18 cellular contexts compared by ENCODE assay signal in genomic region chr3:64063207-64063981, GRCh38. TPM values are rescaled to one million over a fixed set of nuclear protein-coding genes. Genes with fewer than 3 reads are reported as not detected.
A peak's percentile ranks its signal among the peaks of the same experiment; 100 is the strongest.
DNase-seq lines count a peak whose midpoint lies in the region; ATAC-seq and TF ChIP-seq lines count a peak whose summit lies in the region.
"Had no signal": no experiment of that assay in that cellular context is flagged by ENCODE, and none has a peak within 500 bp of the region (broad histone marks: within the 10 kb centered on the region; RNA-seq: fewer than 3 reads in every experiment).

No MANE protein-coding gene starts in this region.

- ATAC-seq in WTC11 (0 out of 2 replicates have a peak, but pooled peaks have one; percentile 44), HG02840 (IDR thresholded peaks at IDR 0.05; ENCODE audit: low FRiP score, unreplicated experiment) (no peak), gastrocnemius medialis (no peak)

- H3K4me1 Mint-ChIP-seq in Caco-2 (ENCODE audit: low read depth, unreplicated experiment) = peaks cover 24% of the 10 kb centered on the region
- H3K4me1 Mint-ChIP-seq in WTC11 = peaks cover 26% of the 10 kb centered on the region
- H3K4me1 Mint-ChIP-seq in activated naive CD4-positive, alpha-beta T cell treated with anti-CD3 and anti-CD28 coated beads for 36 hours (ENCODE audit: low read depth) = no peaks in the 10 kb centered on the region

- H3K9me3 ChIP-seq in Caco-2 (no peaks in the 10 kb centered on the region), HUES48 (ENCODE audit: control insufficient read depth, insufficient read depth, low read length) (no peaks in the 10 kb centered on the region), gastrocnemius medialis (no peaks in the 10 kb centered on the region)
- H3K9me3 ChIP-seq: ascending aorta, prostate gland, SJCRH30 had no signal

- TF ChIP-seq CTCF in Caco-2 (IDR thresholded peaks at IDR 0.05; ENCODE audit: insufficient read depth in 1 of 2, low read depth in 1 of 2, low read length in 1 of 2, severe bottlenecking in 1 of 2, unreplicated experiment in 1 of 2) (no peak), WTC11 (IDR thresholded peaks at IDR 0.05) (no peak), fibroblast of the aortic adventitia (IDR thresholded peaks at IDR 0.05; ENCODE audit: insufficient read depth, low read length) (no peak), gastrocnemius medialis (IDR thresholded peaks at IDR 0.05 in 4 of 5, conservative IDR thresholded peaks at IDR 0.05 in 1 of 5) (no peak)

- TF ChIP-seq POLR2A in gastrocnemius medialis (IDR thresholded peaks at IDR 0.05) = no peak

- H3K36me3 Mint-ChIP-seq in Caco-2 (ENCODE audit: insufficient read depth, unreplicated experiment) (no peaks in the 10 kb centered on the region), WTC11 (no peaks in the 10 kb centered on the region)
- no peaks in the 10 kb centered on the region for H3K36me3 Mint-ChIP-seq in activated naive CD4-positive, alpha-beta T cell treated with anti-CD3 and anti-CD28 coated beads for 36 hours (ENCODE audit: low read depth)

- H3K27ac Mint-ChIP-seq in Caco-2 (ENCODE audit: unreplicated experiment) (peak overlapping the region; percentile 74), WTC11 (peak overlapping the region; percentile 5; the same call in 1 of the 2 replicates)
- H3K27ac Mint-ChIP-seq in activated naive CD4-positive, alpha-beta T cell treated with anti-CD3 and anti-CD28 coated beads for 36 hours = no peak overlapping the region

- CTCF ChIA-PET in Caco-2 (lab: Charles Lee) = no interaction called here
- CTCF ChIA-PET in WTC11 (lab: Charles Lee) = interaction anchor here (1.1 kb wide), 1 partner anchor 14 kb away, joined by 3 read pairs; no protein-coding TSS in a partner anchor
- CTCF ChIA-PET in activated naive CD4-positive, alpha-beta T cell treated with anti-CD3 and anti-CD28 coated beads for 36 hours (lab: Charles Lee) = no interaction called here

- POLR2A ChIA-PET in Caco-2 (lab: Charles Lee) = no interaction called here
- POLR2A ChIA-PET in WTC11 (lab: Charles Lee) = no interaction called here

- no peaks in the 10 kb centered on the region for H3K27me3 Mint-ChIP-seq in Caco-2 (ENCODE audit: insufficient read depth, unreplicated experiment)
- peaks cover 38% of the 10 kb centered on the region for H3K27me3 Mint-ChIP-seq in WTC11 (ENCODE audit: low read depth)
- H3K27me3 Mint-ChIP-seq in activated naive CD4-positive, alpha-beta T cell treated with anti-CD3 and anti-CD28 coated beads for 36 hours (ENCODE audit: low read depth) = peaks cover 34% of the 10 kb centered on the region

- H3K27ac ChIP-seq in HUES48 (ENCODE audit: low read depth, low read length) (peak overlapping the region; percentile 71), gastrocnemius medialis (peak overlapping the region in 2 of 4 donors; percentile 8 to 16)
- H3K27ac ChIP-seq: ascending aorta, prostate gland, SJCRH30 had no signal

- intact Hi-C loops in Caco-2 (cut with micrococcal nuclease; ENCODE audit: unreplicated experiment) (no loop called here), gastrocnemius medialis (cut with DNase I; ENCODE audit: low total_unique reads) (no loop called here)
- intact Hi-C loops in activated naive CD4-positive, alpha-beta T cell treated with anti-CD3 and anti-CD28 coated beads for 36 hours (cut with micrococcal nuclease) = no loop called here

- H3K27me3 ChIP-seq in Caco-2 (replicated peaks; ENCODE audit: control insufficient read depth, insufficient read depth, low read length) (no peaks in the 10 kb centered on the region), HUES48 (ENCODE audit: control insufficient read depth, insufficient read depth, low read length) (peaks cover 6% of the 10 kb centered on the region; the same call in 1 of the 2 replicates), gastrocnemius medialis (no peaks in the 10 kb centered on the region)
- H3K27me3 ChIP-seq: ascending aorta, SJCRH30 had no signal

- peaks cover 29% of the 10 kb centered on the region for H3K4me1 ChIP-seq in Caco-2
- H3K4me1 ChIP-seq in HUES48 (ENCODE audit: control insufficient read depth, insufficient read depth, low read length) = peaks cover 30% of the 10 kb centered on the region
- peaks cover 6% of the 10 kb centered on the region in 2 donors for H3K4me1 ChIP-seq in gastrocnemius medialis
- H3K4me1 ChIP-seq: ascending aorta, prostate gland had no signal

- in situ Hi-C loops in gastrocnemius medialis (cut with MboI; ENCODE audit: low sequenced_read_pairs in 4 of 4) = no loop called here

- no peak overlapping the region for H3K9ac ChIP-seq in HUES48 (ENCODE audit: low read depth, low read length)

- H3K36me3 ChIP-seq in Caco-2 (ENCODE audit: control insufficient read depth, insufficient read depth, low read length) = no peaks in the 10 kb centered on the region
- no peaks in the 10 kb centered on the region for H3K36me3 ChIP-seq in HUES48 (ENCODE audit: control insufficient read depth, insufficient read depth, low read length)
- no peaks in the 10 kb centered on the region for H3K36me3 ChIP-seq in gastrocnemius medialis
- H3K36me3 ChIP-seq: ascending aorta, HAP-1, prostate gland, SJCRH30 had no signal

- BruUV-seq in Caco-2 (replicated peaks; lab: Mats Ljungman, UMichigan) = no TSS peak

- H3K4me3 Mint-ChIP-seq in Caco-2 (ENCODE audit: unreplicated experiment) (peak overlapping the region; percentile 27), WTC11 (no peak overlapping the region; the same call in 1 of the 2 replicates)
- H3K4me3 Mint-ChIP-seq in activated naive CD4-positive, alpha-beta T cell treated with anti-CD3 and anti-CD28 coated beads for 36 hours = no peak overlapping the region

- DNase-seq in Caco-2 (peak in 1 of 2 experiments; percentile 26), WTC11 (ENCODE audit: low spot score) (no peak), fibroblast of the aortic adventitia (ENCODE audit: low read depth) (peak; percentile 72), ureter (ENCODE audit: low spot score) (no peak), gastrocnemius medialis (no peak)
- no peak for DNase-seq in activated naive CD4-positive, alpha-beta T cell treated with anti-CD3 and anti-CD28 coated beads for 36 hours
- DNase-seq: activated CD4-positive, alpha-beta T cell treated with anti-CD3 and anti-CD28 coated beads for 4 hours; activated naive CD4-positive, alpha-beta T cell treated with anti-CD3 and anti-CD28 coated beads, Interleukin-2, amount 50 U/mL, for 16 hours; effector CD8-positive, alpha-beta T cell; KBM-7; NCI-H187; SJCRH30; substantia nigra had no signal

- H3K9me3 Mint-ChIP-seq in Caco-2 (ENCODE audit: unreplicated experiment) (peaks cover 6% of the 10 kb centered on the region), WTC11 (no peaks in the 10 kb centered on the region)
- no peaks in the 10 kb centered on the region for H3K9me3 Mint-ChIP-seq in activated naive CD4-positive, alpha-beta T cell treated with anti-CD3 and anti-CD28 coated beads for 36 hours

- no peak overlapping the region for H3K4me3 ChIP-seq in Caco-2 (ENCODE audit: low read depth, low read length)
- peak overlapping the region; percentile 1; the same call in 1 of the 2 replicates for H3K4me3 ChIP-seq in HUES48 (ENCODE audit: low read depth, low read length)
- H3K4me3 ChIP-seq in fibroblast of the aortic adventitia (ENCODE audit: low read depth, low read length) = no peak overlapping the region
- H3K4me3 ChIP-seq in gastrocnemius medialis = no peak overlapping the region
- H3K4me3 ChIP-seq: ascending aorta, HAP-1, prostate gland, SJCRH30 had no signal

TF ChIP-seq in WTC11, 78 proteins besides CTCF, POLR2A, EP300 and RAD21 (continues in another document):
- TF ChIP-seq NFYB (CRISPR knock-in tag; conservative IDR thresholded peaks at IDR 0.05; ENCODE audit: low read depth) (no peak), ZNF416 (CRISPR knock-in tag; IDR thresholded peaks at IDR 0.05) (no peak)
- TF ChIP-seq, protein P1, sequence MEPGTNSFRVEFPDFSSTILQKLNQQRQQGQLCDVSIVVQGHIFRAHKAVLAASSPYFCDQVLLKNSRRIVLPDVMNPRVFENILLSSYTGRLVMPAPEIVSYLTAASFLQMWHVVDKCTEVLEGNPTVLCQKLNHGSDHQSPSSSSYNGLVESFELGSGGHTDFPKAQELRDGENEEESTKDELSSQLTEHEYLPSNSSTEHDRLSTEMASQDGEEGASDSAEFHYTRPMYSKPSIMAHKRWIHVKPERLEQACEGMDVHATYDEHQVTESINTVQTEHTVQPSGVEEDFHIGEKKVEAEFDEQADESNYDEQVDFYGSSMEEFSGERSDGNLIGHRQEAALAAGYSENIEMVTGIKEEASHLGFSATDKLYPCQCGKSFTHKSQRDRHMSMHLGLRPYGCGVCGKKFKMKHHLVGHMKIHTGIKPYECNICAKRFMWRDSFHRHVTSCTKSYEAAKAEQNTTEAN (CRISPR knock-in tag; IDR thresholded peaks at IDR 0.05) = no peak

RNA-seq across cellular contexts. Expression of gene PSMD6, which starts 40.1 kb away (rescaled TPM):
- total RNA-seq in Caco-2 (2022) = 96.6 and 100 TPM in 2 replicates
- total RNA-seq in WTC11 (2021) = 89.8 to 105 TPM (median 92.0 TPM) in 3 replicates
- total RNA-seq in fibroblast of the aortic adventitia (ENCODE audit: low replicate concordance) = 67.1 and 72.8 TPM in 2 replicates
- 69.6 TPM for total RNA-seq in ureter
- 100 to 1,000 TPM; 150 to 220 (median 180) TPM for total RNA-seq in gastrocnemius medialis
- 100 to 1,000 TPM; 101 to 103 TPM for total RNA-seq in activated naive CD4-positive, alpha-beta T cell treated with anti-CD3 and anti-CD28 coated beads for 36 hours
